ENCODE assay signal across 19 cellular contexts in the genomic region with DNA sequence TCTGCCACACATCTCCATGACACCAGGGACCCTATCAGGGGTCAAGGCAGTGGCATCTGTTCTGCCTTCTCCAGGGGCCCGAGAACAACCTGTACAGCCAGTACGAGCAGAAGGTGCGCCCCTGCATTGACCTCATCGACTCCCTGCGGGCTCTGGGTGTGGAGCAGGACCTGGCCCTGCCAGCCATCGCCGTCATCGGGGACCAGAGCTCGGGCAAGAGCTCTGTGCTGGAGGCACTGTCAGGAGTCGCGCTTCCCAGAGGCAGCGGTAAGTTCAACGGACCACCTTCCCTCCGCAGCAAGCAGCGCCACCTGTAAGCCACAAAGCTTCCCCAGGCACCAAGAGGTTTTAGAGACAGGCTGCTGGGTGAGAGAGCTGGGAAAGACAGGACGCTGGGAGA.
"Had no signal": no experiment of that assay in that cellular context is flagged by ENCODE, and none has a peak within 500 bp of the region (broad histone marks: within the 10 kb centered on the region; RNA-seq: fewer than 3 reads in every experiment).

No MANE protein-coding gene starts in this region.

- ATAC-seq: activated CD8-positive, alpha-beta memory T cell treated with anti-CD3 and anti-CD28 coated beads, Interleukin-2, amount 10 ng/mL, durations not matched to agents 7 days and 5 days; body of pancreas; effector memory CD8-positive, alpha-beta T cell; foreskin keratinocyte; left lobe of liver; right cardiac atrium had no signal

- H3K4me1 ChIP-seq: body of pancreas, foreskin keratinocyte had no signal

- FAIRE-seq: keratinocyte, small intestine had no signal

- H3K4me1 Mint-ChIP-seq: nephron had no signal

- H3K9me3 ChIP-seq: body of pancreas, thoracic aorta had no signal

- H3K4me3 Mint-ChIP-seq: activated CD8-positive, alpha-beta memory T cell treated with anti-CD3 and anti-CD28 coated beads, Interleukin-2, amount 10 ng/mL, durations not matched to agents 7 days and 5 days; effector memory CD8-positive, alpha-beta T cell; nephron had no signal

- H3K27me3 Mint-ChIP-seq: activated CD8-positive, alpha-beta memory T cell treated with anti-CD3 and anti-CD28 coated beads, Interleukin-2, amount 10 ng/mL, durations not matched to agents 7 days and 5 days; effector memory CD8-positive, alpha-beta T cell had no signal

- H3K36me3 ChIP-seq: thoracic aorta had no signal

- H3K27ac ChIP-seq: body of pancreas, foreskin keratinocyte, thoracic aorta had no signal

- H3K27ac Mint-ChIP-seq: activated CD8-positive, alpha-beta memory T cell treated with anti-CD3 and anti-CD28 coated beads, Interleukin-2, amount 10 ng/mL, durations not matched to agents 7 days and 5 days; nephron; progenitor cell of endocrine pancreas had no signal

- H3K9me3 Mint-ChIP-seq: effector memory CD8-positive, alpha-beta T cell had no signal

- DNase-seq: activated CD4-positive, alpha-beta T cell treated with anti-CD3 and anti-CD28 coated beads, Interleukin-2, amount 50 U/mL, for 4 hours; activated CD4-positive, CD25-positive, alpha-beta regulatory T cell treated with anti-CD3 and anti-CD28 coated beads, Interleukin-2, amount 50 U/mL, for 72 hours; activated CD8-positive, alpha-beta memory T cell treated with anti-CD3 and anti-CD28 coated beads, Interleukin-2, amount 10 ng/mL, durations not matched to agents 7 days and 5 days; activated effector memory CD4-positive, alpha-beta T cell treated with anti-CD3 and anti-CD28 coated beads, Interleukin-2, amount 50 U/mL, for 16 hours; activated T-cell treated with anti-CD3 and anti-CD28 coated beads, Interleukin-2, amount 50 U/mL, for 1 hour; body of pancreas; effector memory CD8-positive, alpha-beta T cell; foreskin keratinocyte; hippocampal formation; midbrain; small intestine; stimulated activated CD4-positive, alpha-beta T cell treated with anti-CD3 and anti-CD28 coated beads, Interleukin-4, amount 100 ng/mL, for 1 hour had no signal

- H3K27me3 ChIP-seq: body of pancreas, foreskin keratinocyte had no signal

- H3K4me3 ChIP-seq: body of pancreas, lung, thoracic aorta had no signal
